Comparison of ENCODE assay signal across 16 cellular contexts in genomic region chr1:219772265-219773036, GRCh38.
"Had no signal": no experiment of that assay in that cellular context is flagged by ENCODE, and none has a peak within 500 bp of the region (broad histone marks: within the 10 kb centered on the region; RNA-seq: fewer than 3 reads in every experiment).

No MANE protein-coding gene starts in this region.

- H3K4me2 ChIP-seq: hepatocyte had no signal

- H3K36me3 ChIP-seq: gastroesophageal sphincter, prostate gland, transverse colon had no signal

- H3K27me3 Mint-ChIP-seq: activated CD4-positive, alpha-beta T cell treated with anti-CD3 and anti-CD28 coated beads, Interleukin-2, amount 10 ng/mL, durations not matched to agents 7 days and 5 days; activated naive CD8-positive, alpha-beta T cell treated with anti-CD3 and anti-CD28 coated beads, Interleukin-2, amount 10 ng/mL, durations not matched to agents 7 days and 5 days; natural killer cell treated with Interleukin-12 subunit alpha and Interleukin-12 subunit beta and Interleukin-15 and Interleukin-18, amount 100 ng/mL, for 72 hours had no signal

- H3K4me3 ChIP-seq: dorsolateral prefrontal cortex, gastroesophageal sphincter, hepatocyte, prostate gland, transverse colon had no signal

- H3K27ac ChIP-seq: dorsolateral prefrontal cortex, gastroesophageal sphincter, hepatocyte, prostate gland, transverse colon had no signal

- H3K27ac Mint-ChIP-seq: activated CD4-positive, alpha-beta T cell treated with anti-CD3 and anti-CD28 coated beads, Interleukin-2, amount 10 ng/mL, durations not matched to agents 7 days and 5 days; activated naive CD8-positive, alpha-beta T cell treated with anti-CD3 and anti-CD28 coated beads, Interleukin-2, amount 10 ng/mL, durations not matched to agents 7 days and 5 days; natural killer cell treated with Interleukin-12 subunit alpha and Interleukin-12 subunit beta and Interleukin-15 and Interleukin-18, amount 100 ng/mL, for 72 hours had no signal

- H3K4me1 Mint-ChIP-seq: activated CD4-positive, alpha-beta T cell treated with anti-CD3 and anti-CD28 coated beads, Interleukin-2, amount 10 ng/mL, durations not matched to agents 7 days and 5 days; activated naive CD8-positive, alpha-beta T cell treated with anti-CD3 and anti-CD28 coated beads, Interleukin-2, amount 10 ng/mL, durations not matched to agents 7 days and 5 days had no signal

- DNase-seq: activated CD4-positive, alpha-beta T cell treated with anti-CD3 and anti-CD28 coated beads, Interleukin-2, amount 10 ng/mL, durations not matched to agents 7 days and 5 days; activated CD8-positive, alpha-beta memory T cell treated with anti-CD3 and anti-CD28 coated beads, Interleukin-2, amount 50 U/mL, for 48 hours; activated naive CD8-positive, alpha-beta T cell treated with anti-CD3 and anti-CD28 coated beads, Interleukin-2, amount 10 ng/mL, durations not matched to agents 7 days and 5 days; anterior cingulate cortex; dorsolateral prefrontal cortex; erythroblast; stimulated activated naive CD8-positive, alpha-beta T cell treated with anti-CD3 and anti-CD28 coated beads, Interleukin-15, Interleukin-2, amounts not matched to agents 100 U/mL and 50 U/mL, for 24 hours; T-helper 2 cell; transverse colon had no signal

- H2AFZ ChIP-seq: hepatocyte had no signal

- H3K79me2 ChIP-seq: hepatocyte had no signal

- H3K27me3 ChIP-seq: dorsolateral prefrontal cortex, gastroesophageal sphincter, hepatocyte, transverse colon had no signal

- ATAC-seq: gastroesophageal sphincter; natural killer cell treated with Interleukin-12 subunit alpha and Interleukin-12 subunit beta and Interleukin-15 and Interleukin-18, amount 100 ng/mL, for 72 hours; sciatic nerve; stimulated activated naive CD8-positive, alpha-beta T cell treated with anti-CD3 and anti-CD28 coated beads, Interleukin-15, Interleukin-2, amounts not matched to agents 100 U/mL and 50 U/mL, for 24 hours had no signal

- H3K4me1 ChIP-seq: gastroesophageal sphincter, prostate gland, transverse colon had no signal

- H3K9me3 Mint-ChIP-seq: activated CD4-positive, alpha-beta T cell treated with anti-CD3 and anti-CD28 coated beads, Interleukin-2, amount 10 ng/mL, durations not matched to agents 7 days and 5 days had no signal

- FAIRE-seq: bronchial epithelial cell, keratinocyte had no signal

- H3K36me3 Mint-ChIP-seq: activated naive CD8-positive, alpha-beta T cell treated with anti-CD3 and anti-CD28 coated beads, Interleukin-2, amount 10 ng/mL, durations not matched to agents 7 days and 5 days; natural killer cell treated with Interleukin-12 subunit alpha and Interleukin-12 subunit beta and Interleukin-15 and Interleukin-18, amount 100 ng/mL, for 72 hours had no signal

- H3K4me3 Mint-ChIP-seq: activated CD4-positive, alpha-beta T cell treated with anti-CD3 and anti-CD28 coated beads, Interleukin-2, amount 10 ng/mL, durations not matched to agents 7 days and 5 days; activated naive CD8-positive, alpha-beta T cell treated with anti-CD3 and anti-CD28 coated beads, Interleukin-2, amount 10 ng/mL, durations not matched to agents 7 days and 5 days; natural killer cell treated with Interleukin-12 subunit alpha and Interleukin-12 subunit beta and Interleukin-15 and Interleukin-18, amount 100 ng/mL, for 72 hours had no signal

- H3K9me3 ChIP-seq: prostate gland, transverse colon had no signal
